ENCODE assay signal across 1 cellular context in the genomic region with DNA sequence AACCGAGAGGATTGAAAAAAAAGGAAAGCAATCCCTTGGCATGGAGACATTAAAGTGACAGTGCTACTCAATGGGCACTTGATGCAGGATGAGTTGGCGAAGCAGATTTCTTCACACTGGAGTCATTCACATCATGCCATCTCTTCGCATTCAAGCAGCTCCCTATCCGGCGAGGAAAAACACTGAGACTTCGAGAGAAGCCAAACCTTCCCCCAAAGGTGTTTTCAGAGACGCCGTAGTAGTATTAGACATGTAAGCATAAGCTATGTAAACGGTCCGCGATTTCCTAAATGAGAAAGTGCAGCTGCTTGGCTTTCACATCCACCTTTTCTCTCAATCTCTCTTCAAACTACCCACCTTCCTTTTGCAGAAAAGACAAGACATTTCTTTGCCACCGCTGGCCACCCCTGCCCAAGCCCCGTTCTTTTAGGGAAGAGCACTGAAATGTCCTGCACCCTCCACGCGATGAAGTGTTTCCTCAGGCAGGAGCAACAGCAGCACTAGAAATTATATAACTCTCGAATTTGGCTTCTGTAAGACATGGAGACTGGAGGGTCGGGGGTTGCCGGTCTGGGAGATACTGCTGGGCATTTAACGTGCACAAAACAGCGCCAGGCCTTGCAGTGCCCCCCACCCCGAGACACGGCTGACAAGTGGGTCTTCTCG.
TF ChIP-seq lines count a peak whose summit lies in the region.

A gene (minus strand): TSS at position 13 of the 666 bp plus-strand sequence.

TF ChIP-seq in IMR-90, 13 proteins besides CTCF, POLR2A, EP300 and RAD21:
- 0 out of 2 replicates have a peak, but pooled peaks have one; percentile 12 for TF ChIP-seq MXI1 (IDR thresholded peaks at IDR 0.05; ENCODE audit: borderline replicate concordance, low read depth, low read length)
- TF ChIP-seq MAZ (IDR thresholded peaks at IDR 0.05; ENCODE audit: borderline replicate concordance, low read depth, low read length), result no peak
- peak; percentile 47; the same call in 1 of the 2 replicates for TF ChIP-seq CEBPB (IDR thresholded peaks at IDR 0.05; ENCODE audit: low read depth, low read length)
